9 cellular contexts compared by ENCODE assay signal in genomic region chr6:36848658-36849441, GRCh38. TPM values are rescaled to one million over a fixed set of nuclear protein-coding genes. Genes with fewer than 3 reads are reported as not detected.
DNase-seq lines count a peak whose midpoint lies in the region; ATAC-seq, FAIRE-seq and TF ChIP-seq lines count a peak whose summit lies in the region.
"Had no signal": no experiment of that assay in that cellular context is flagged by ENCODE, and none has a peak within 500 bp of the region (broad histone marks: within the 10 kb centered on the region; RNA-seq: fewer than 3 reads in every experiment).

No MANE protein-coding gene starts in this region.

- H3K27ac ChIP-seq in keratinocyte (ENCODE audit: control insufficient read depth, insufficient read depth, low read length) (no peak overlapping the region), suprapubic skin (no peak overlapping the region)

- H3K36me3 ChIP-seq in keratinocyte (ENCODE audit: control insufficient read depth in 2 of 2, extremely low read depth in 1 of 2, insufficient read depth in 2 of 2, low read length in 2 of 2) (peaks cover 0 to 3% of the 10 kb centered on the region in 2 experiments), suprapubic skin (no peaks in the 10 kb centered on the region)

- no peaks in the 10 kb centered on the region for H3K9me1 ChIP-seq in keratinocyte (ENCODE audit: control insufficient read depth, extremely low read depth, insufficient read depth, low read length)

- DNase-seq in NCI-H146 (lab: John Stamatoyannopoulos, UW): peak; percentile 89
- DNase-seq in astrocyte of the hippocampus (ENCODE audit: low read depth, low spot score): peak; percentile 51
- DNase-seq in keratinocyte (ENCODE audit: low read depth, low spot score): no peak
- DNase-seq in suprapubic skin (ENCODE audit: low spot score in 2 of 2): peak in 1 of 2 donors; percentile 66
- DNase-seq in HCEC 1CT: no peak
- DNase-seq in hepatic stellate cell (ENCODE audit: low spot score): no peak
- DNase-seq: stimulated activated naive CD4-positive, alpha-beta T cell had no signal

- 40% methylated on average over 26 of the region's 26 CpGs for WGBS in suprapubic skin

- H3K4me3 ChIP-seq in keratinocyte (ENCODE audit: control insufficient read depth in 2 of 3, extremely low read depth in 1 of 3, insufficient read depth in 2 of 3, low read depth in 1 of 3, low read length in 3 of 3) (peak overlapping the region in 1 of 3 experiments; percentile 36), suprapubic skin (peak overlapping the region; percentile 8)

- peak overlapping the region; percentile 67 for H3K4me2 ChIP-seq in keratinocyte (ENCODE audit: control insufficient read depth, extremely low read depth, insufficient read depth, low read depth, low read length)

- ATAC-seq in HG02970 (IDR thresholded peaks at IDR 0.05; ENCODE audit: low FRiP score, unreplicated experiment): no peak
- ATAC-seq in HG03460 (IDR thresholded peaks at IDR 0.05; ENCODE audit: unreplicated experiment): no peak

- no peak for TF ChIP-seq POLR2A in suprapubic skin (IDR thresholded peaks at IDR 0.05)

- peaks cover 27% of the 10 kb centered on the region for H3K4me1 ChIP-seq in keratinocyte (ENCODE audit: control insufficient read depth, extremely low read depth, insufficient read depth, low read length)
- peaks cover 41% of the 10 kb centered on the region for H3K4me1 ChIP-seq in suprapubic skin

- H3K9me3 ChIP-seq in keratinocyte (ENCODE audit: control insufficient read depth, low read depth, low read length): no peaks in the 10 kb centered on the region
- no peaks in the 10 kb centered on the region for H3K9me3 ChIP-seq in suprapubic skin

- H3K79me2 ChIP-seq in keratinocyte (ENCODE audit: control insufficient read depth, insufficient read depth, low read length): no peaks in the 10 kb centered on the region

- no peaks in the 10 kb centered on the region for H4K20me1 ChIP-seq in keratinocyte (ENCODE audit: control insufficient read depth, extremely low read depth, insufficient read depth, low read length)

- no peak for TF ChIP-seq CTCF in keratinocyte (optimal IDR thresholded peaks at IDR 0.05 in 1 of 3, IDR thresholded peaks at IDR 0.05 in 1 of 3, conservative IDR thresholded peaks at IDR 0.05 in 1 of 3; ENCODE audit: extremely low read depth in 1 of 3, insufficient read depth in 2 of 3, low read length in 3 of 3)
- TF ChIP-seq CTCF in suprapubic skin (IDR thresholded peaks at IDR 0.05): no peak

- no peak for TF ChIP-seq EP300 in suprapubic skin (IDR thresholded peaks at IDR 0.05)

- H3K27me3 ChIP-seq in keratinocyte (ENCODE audit: control insufficient read depth, extremely low read depth, insufficient read depth, low read length) (peaks cover 6% of the 10 kb centered on the region), suprapubic skin (no peaks in the 10 kb centered on the region)

- no peak overlapping the region for H3K9ac ChIP-seq in keratinocyte (ENCODE audit: control insufficient read depth, extremely low read depth, insufficient read depth, low read length)

- dilution Hi-C loops in keratinocyte (cut with MboI; ENCODE audit: extremely low pct_ligation_motif_present, low sequenced_read_pairs): no loop called here

- FAIRE-seq in keratinocyte (lab: Jason Lieb, UNC): peak; percentile 44

- H2AFZ ChIP-seq in keratinocyte (ENCODE audit: control insufficient read depth, low read length): peak overlapping the region; percentile 3

RNA-seq across cellular contexts. Expression of gene CPNE5, which starts 9.6 kb away (rescaled TPM):
- 0.02 to 0.09 TPM (median 0.05 TPM) in 3 replicates for polyA plus RNA-seq in keratinocyte
- polyA plus RNA-seq in keratinocyte (2011; ENCODE audit: low read depth): not detected
- polyA plus RNA-seq in keratinocyte (2011; cell fraction: cytosol; rRNA removed): 0.06 TPM in 1 of 2 replicates, not detected in the other
- not detected in 2 replicates for polyA plus RNA-seq in keratinocyte (2011; cell fraction: nucleus; rRNA removed)
- not detected in 2 replicates for polyA plus RNA-seq in keratinocyte (2012; ENCODE audit: low replicate concordance)
- not detected in 3 replicates for polyA minus RNA-seq in keratinocyte
- not detected for polyA minus RNA-seq in keratinocyte (2011; cell fraction: cytosol; rRNA and poly(A)+ RNA removed)
- polyA minus RNA-seq in keratinocyte (2011; cell fraction: nucleus; rRNA and poly(A)+ RNA removed): not detected in 2 replicates
- total RNA-seq in suprapubic skin: 1 to 10 TPM in 2 of 4 donors, under 1 TPM in 2; 0.48 to 1.2 (median 0.90) TPM

RNA-seq across cellular contexts. Expression of gene PPIL1, which starts 25.8 kb away (rescaled TPM):
- 36.7 to 45.5 TPM (median 42.5 TPM) in 3 replicates for polyA plus RNA-seq in keratinocyte
- polyA plus RNA-seq in keratinocyte (2011; ENCODE audit: low read depth): 33.5 TPM
- polyA plus RNA-seq in keratinocyte (2011; cell fraction: cytosol; rRNA removed): 32.4 and 63.7 TPM in 2 replicates
- polyA plus RNA-seq in keratinocyte (2011; cell fraction: nucleus; rRNA removed): 14.8 and 15.8 TPM in 2 replicates
- 22.2 and 32.8 TPM in 2 replicates for polyA plus RNA-seq in keratinocyte (2012; ENCODE audit: low replicate concordance)
- 21.5 to 54.4 TPM (median 40.1 TPM) in 3 replicates for polyA minus RNA-seq in keratinocyte
- polyA minus RNA-seq in keratinocyte (2011; cell fraction: cytosol; rRNA and poly(A)+ RNA removed): 28.4 TPM
- 9.1 and 12.2 TPM in 2 replicates for polyA minus RNA-seq in keratinocyte (2011; cell fraction: nucleus; rRNA and poly(A)+ RNA removed)
- total RNA-seq in suprapubic skin: 10 to 100 TPM in 1 of 4 donors, 1 to 10 TPM in 3; 4.1 to 16.6 (median 7.7) TPM

RNA-seq across cellular contexts. Expression of gene C6orf89, which starts 36.9 kb away (rescaled TPM):
- polyA plus RNA-seq in keratinocyte: 29.0 to 34.9 TPM (median 31.0 TPM) in 3 replicates
- polyA plus RNA-seq in keratinocyte (2011; ENCODE audit: low read depth): 10.6 TPM
- polyA plus RNA-seq in keratinocyte (2011; cell fraction: cytosol; rRNA removed): 16.6 and 25.5 TPM in 2 replicates
- polyA plus RNA-seq in keratinocyte (2011; cell fraction: nucleus; rRNA removed): 53.2 and 56.2 TPM in 2 replicates
- 24.2 and 27.1 TPM in 2 replicates for polyA plus RNA-seq in keratinocyte (2012; ENCODE audit: low replicate concordance)
- polyA minus RNA-seq in keratinocyte: 22.0 to 34.1 TPM (median 30.7 TPM) in 3 replicates
- 7.5 TPM for polyA minus RNA-seq in keratinocyte (2011; cell fraction: cytosol; rRNA and poly(A)+ RNA removed)
- 21.6 and 42.5 TPM in 2 replicates for polyA minus RNA-seq in keratinocyte (2011; cell fraction: nucleus; rRNA and poly(A)+ RNA removed)
- 10 to 100 TPM; 29.8 to 42.1 (median 37.9) TPM for total RNA-seq in suprapubic skin

Comparison
In these comparisons a context has a peak if more than half of its experiments do, and no peak if none do; other contexts are left out.
1. DNase-seq: peak in NCI-H146 (single experiment) and astrocyte of the hippocampus (single experiment); none in keratinocyte (single experiment), HCEC 1CT (single experiment) and hepatic stellate cell (single experiment).